8 cellular contexts compared by ENCODE assay signal in genomic region chr16:74984194-74984669, GRCh38. TPM values are rescaled to one million over a fixed set of nuclear protein-coding genes. Genes with fewer than 3 reads are reported as not detected.
A peak's percentile ranks its signal among the peaks of the same experiment; 100 is the strongest.
DNase-seq lines count a peak whose midpoint lies in the region; ATAC-seq and TF ChIP-seq lines count a peak whose summit lies in the region.

No MANE protein-coding gene starts in this region.

- H3K79me2 ChIP-seq in GM23338 (replicated peaks; ENCODE audit: insufficient read depth) (peaks cover 51% of the 10 kb centered on the region), neural progenitor cell (ENCODE audit: low read depth) (peaks cover 48% of the 10 kb centered on the region)

- TF ChIP-seq CTCF in 22Rv1 (IDR thresholded peaks at IDR 0.05) (no peak), GM23338 (conservative IDR thresholded peaks at IDR 0.05; ENCODE audit: low read depth in 2 of 2) (no peak), activated B cell treated with CpG ODN at 0.5 μM for 24 hours (IDR thresholded peaks at IDR 0.05) (no peak), neural progenitor cell (IDR thresholded peaks at IDR 0.05) (no peak)

- H3K36me3 Mint-ChIP-seq in GM23338 (ENCODE audit: low read depth) (peaks cover 6% of the 10 kb centered on the region; the same call in 1 of the 3 replicates), activated B cell treated with CpG ODN at 0.5 μM for 24 hours (ENCODE audit: low read depth) (peaks cover 3% of the 10 kb centered on the region), neural progenitor cell (no peaks in the 10 kb centered on the region)

- H3K27me3 Mint-ChIP-seq in GM23338 (ENCODE audit: insufficient read depth, low read depth, poor library complexity) (peaks cover 13% of the 10 kb centered on the region), activated B cell treated with CpG ODN at 0.5 μM for 24 hours (no peaks in the 10 kb centered on the region), neural progenitor cell (ENCODE audit: insufficient read depth, low read depth) (peaks cover 2% of the 10 kb centered on the region)

- H3K4me3 ChIP-seq in GM23338 = peak overlapping the region; percentile 95
- peak overlapping the region; percentile 96 for H3K4me3 ChIP-seq in neural progenitor cell

- H3K4me3 Mint-ChIP-seq in GM23338 (peak overlapping the region; percentile 92), activated B cell treated with CpG ODN at 0.5 μM for 24 hours (peak overlapping the region; percentile 96), neural progenitor cell (peak overlapping the region; percentile 96)

- H3K27me3 ChIP-seq in GM23338 (ENCODE audit: insufficient read depth) (no peaks in the 10 kb centered on the region), neural progenitor cell (no peaks in the 10 kb centered on the region)

- no peaks in the 10 kb centered on the region for H3K9me3 ChIP-seq in neural progenitor cell (ENCODE audit: low read depth)

- H3K9me3 Mint-ChIP-seq in GM23338 = no peaks in the 10 kb centered on the region
- no peaks in the 10 kb centered on the region for H3K9me3 Mint-ChIP-seq in activated B cell treated with CpG ODN at 0.5 μM for 24 hours
- H3K9me3 Mint-ChIP-seq in neural progenitor cell = no peaks in the 10 kb centered on the region

- peak; percentile 2; the same call in 1 of the 3 replicates for ATAC-seq in GM23338
- no peak for ATAC-seq in activated B cell treated with CpG ODN at 0.5 μM for 24 hours (ENCODE audit: low read depth)
- ATAC-seq in GM21576 (IDR thresholded peaks at IDR 0.05; ENCODE audit: unreplicated experiment) = no peak
- ATAC-seq in sciatic nerve = no peak

- H3K27ac ChIP-seq in 22Rv1 (peak overlapping the region; percentile 84), GM23338 (ENCODE audit: low read depth) (peak overlapping the region; percentile 91; the same call in 1 of the 2 replicates), epithelial cell of prostate (peak overlapping the region; percentile 39), neural progenitor cell (no peak overlapping the region)

- CTCF ChIA-PET in activated B cell treated with CpG ODN at 0.5 μM for 24 hours (lab: Charles Lee) = interaction anchor here (1.2 to 3.6 kb wide), 3 partner anchors 14 to 127 kb away, joined by 4 to 23 read pairs (median 11); partner anchors contain the start of gene ZNRF1

- H3K4me1 Mint-ChIP-seq in GM23338 (peaks cover 2% of the 10 kb centered on the region; the same call in 2 of the 3 replicates), activated B cell treated with CpG ODN at 0.5 μM for 24 hours (peaks cover 20% of the 10 kb centered on the region), neural progenitor cell (peaks cover 9% of the 10 kb centered on the region)

- H3K9me2 ChIP-seq in GM23338 (ENCODE audit: insufficient read depth) = no peaks in the 10 kb centered on the region

- H3K36me3 ChIP-seq in GM23338 (ENCODE audit: insufficient read depth) = no peaks in the 10 kb centered on the region
- no peaks in the 10 kb centered on the region for H3K36me3 ChIP-seq in neural progenitor cell

- DNase-seq in GM23338 (ENCODE audit: low spot score) = no peak
- no peak for DNase-seq in activated B cell treated with CpG ODN at 0.5 μM for 24 hours
- no peak for DNase-seq in epithelial cell of prostate (ENCODE audit: low read depth, low spot score)
- DNase-seq in neural progenitor cell (ENCODE audit: low spot score) = no peak
- DNase-seq in sciatic nerve (ENCODE audit: low spot score) = no peak
- DNase-seq in HCEC 1CT = no peak

- H3K9ac ChIP-seq in neural progenitor cell = peak overlapping the region; percentile 73

- H3K4me2 ChIP-seq in GM23338 = peak overlapping the region; percentile 87
- H3K4me2 ChIP-seq in neural progenitor cell = peak overlapping the region; percentile 96

- H3F3A ChIP-seq in GM23338 (replicated peaks; ENCODE audit: low read depth) = no peaks in the 10 kb centered on the region
- peaks cover 4% of the 10 kb centered on the region for H3F3A ChIP-seq in neural progenitor cell (ENCODE audit: low read depth)

- intact Hi-C loops in activated B cell treated with CpG ODN at 0.5 μM for 24 hours (cut with micrococcal nuclease) (loop anchor here (2.0 to 10.0 kb wide), 6 partner anchors 283 to 689 kb away; partner anchors contain the start of genes CFDP1, GLG1, KARS1 and MLKL), sciatic nerve (cut with DNase I) (no loop called here)

- no peaks in the 10 kb centered on the region for H3K4me1 ChIP-seq in GM23338 (ENCODE audit: insufficient read depth)
- H3K4me1 ChIP-seq in neural progenitor cell = no peaks in the 10 kb centered on the region

- H3K27ac Mint-ChIP-seq in GM23338 (peak overlapping the region; percentile 95), activated B cell treated with CpG ODN at 0.5 μM for 24 hours (peak overlapping the region; percentile 88), neural progenitor cell (no peak overlapping the region)

- no peaks in the 10 kb centered on the region; the same call in none of the 2 replicates for H4K20me1 ChIP-seq in GM23338 (replicated peaks; ENCODE audit: insufficient read depth)
- peaks cover 6% of the 10 kb centered on the region for H4K20me1 ChIP-seq in neural progenitor cell (ENCODE audit: low read depth)

- H2AFZ ChIP-seq in GM23338 (peak overlapping the region; percentile 90), neural progenitor cell (replicated peaks) (peak overlapping the region; percentile 94)

- POLR2A ChIA-PET in activated B cell treated with CpG ODN at 0.5 μM for 24 hours (lab: Charles Lee) = interaction anchor here (1.0 to 1.6 kb wide), 6 partner anchors 14 to 687 kb away, joined by 3 to 6 read pairs (median 3); partner anchors contain the start of genes CFDP1, PSMD7 and RFWD3

TF ChIP-seq in GM23338, 12 proteins besides CTCF, POLR2A, EP300 and RAD21 (continues in another document):
- no peak for TF ChIP-seq EZH2 (IDR thresholded peaks at IDR 0.05; ENCODE audit: low read depth, unreplicated experiment)
- TF ChIP-seq ZNF114 (CRISPR knock-in tag; IDR thresholded peaks at IDR 0.05) = no peak
- no peak for TF ChIP-seq ZNF331 (CRISPR knock-in tag; IDR thresholded peaks at IDR 0.05; ENCODE audit: low read depth)
- no peak for TF ChIP-seq STAT1 (IDR thresholded peaks at IDR 0.05; ENCODE audit: unreplicated experiment)
- TF ChIP-seq JUNB (IDR thresholded peaks at IDR 0.05; ENCODE audit: unreplicated experiment) = no peak

RNA-seq across cellular contexts. Expression of gene WDR59, which starts 0.7 kb away (rescaled TPM):
- total RNA-seq in GM23338 (2014; rRNA removed; shearing (Covaris generic)) = 46.9 and 54.5 TPM in 2 replicates
- polyA plus RNA-seq in GM23338 (2016; fragmentation: Nextera tagmentation; extraction: Ambion mirVana) = 38.7 and 44.5 TPM in 2 replicates
- total RNA-seq in activated B cell treated with CpG ODN at 0.5 μM for 24 hours (80.8 and 93.3 TPM in 2 replicates), neural progenitor cell (ENCODE audit: low replicate concordance) (38.4 and 64.0 TPM in 2 replicates), sciatic nerve (95.4 TPM)

RNA-seq across cellular contexts. Expression of gene ZNRF1, which starts 14.6 kb away (rescaled TPM):
- 42.1 and 52.9 TPM in 2 replicates for total RNA-seq in GM23338 (2014; rRNA removed; shearing (Covaris generic))
- 22.4 and 31.9 TPM in 2 replicates for polyA plus RNA-seq in GM23338 (2016; fragmentation: Nextera tagmentation; extraction: Ambion mirVana)
- total RNA-seq in activated B cell treated with CpG ODN at 0.5 μM for 24 hours (1.6 and 2.8 TPM in 2 replicates), neural progenitor cell (ENCODE audit: low replicate concordance) (9.3 and 26.3 TPM in 2 replicates), sciatic nerve (24.6 TPM)
